In genomic region chr18:49164738-49165137, GRCh38 we compare ENCODE assay signal across 29 cellular contexts.
"Had no signal": no experiment of that assay in that cellular context is flagged by ENCODE, and none has a peak within 500 bp of the region (broad histone marks: within the 10 kb centered on the region; RNA-seq: fewer than 3 reads in every experiment).

No MANE protein-coding gene starts in this region.

- H3K27me3 Mint-ChIP-seq: stimulated activated memory B cell treated with anti-CD40 and anti-IgM and Interleukin-4, amounts not matched to agents 10 μg/mL and 1 μg/mL and 100 μg/mL, for 72 hours; stimulated activated naive B cell treated with anti-CD40 and anti-IgM and Interleukin-4, amounts not matched to agents 10 μg/mL and 1 μg/mL and 100 μg/mL, for 72 hours; stimulated activated naive CD8-positive, alpha-beta T cell treated with anti-CD3 and anti-CD28 coated beads, Interleukin-15, amount 100 ng/mL, for 72 hours; stimulated activated naive CD8-positive, alpha-beta T cell treated with anti-CD3 and anti-CD28 coated beads, Interleukin-15, Interleukin-2, amounts not matched to agents 100 ng/mL and 50 ng/mL, for 24 hours; type B pancreatic cell had no signal

- DNase-seq: stimulated activated CD4-positive, alpha-beta T cell treated with anti-CD3 and anti-CD28 coated beads, Interleukin-2, amount 100 ng/mL, for 48 hours; stimulated activated CD4-positive, alpha-beta T cell treated with anti-CD3 and anti-CD28 coated beads, Interleukin-4, amount 100 ng/mL, for 1 hour; stimulated activated CD4-positive, alpha-beta T cell treated with anti-CD3 and anti-CD28 coated beads, Interleukin-4, amount 100 ng/mL, for 24 hours; stimulated activated CD4-positive, alpha-beta T cell treated with anti-CD3 and anti-CD28 coated beads, Interleukin-4, amount 100 ng/mL, for 4 hours; stimulated activated CD8-positive, alpha-beta memory T cell treated with anti-CD3 and anti-CD28 coated beads, Interleukin-4, amount 100 ng/mL, for 48 hours; stimulated activated naive B cell treated with anti-CD40 and anti-IgM and Interleukin-4, amounts not matched to agents 10 μg/mL and 1 μg/mL and 100 μg/mL, for 72 hours; stimulated activated naive CD4-positive, alpha-beta T cell; stimulated activated naive CD4-positive, alpha-beta T cell treated with Interleukin-2 at 50 U/mL for 16 hours; stimulated activated naive CD8-positive, alpha-beta T cell treated with anti-CD3 and anti-CD28 coated beads, Interleukin-15, amount 100 ng/mL, for 72 hours; stimulated activated naive CD8-positive, alpha-beta T cell treated with anti-CD3 and anti-CD28 coated beads, Interleukin-15, Interleukin-2, amounts not matched to agents 100 U/mL and 50 U/mL, for 24 hours; stomach; substantia nigra; testis; thyroid gland; tibial artery; transverse colon; trophoblast cell; upper lobe of left lung; upper lobe of right lung; uterus had no signal

- H3K4me1 ChIP-seq: suprapubic skin, uterus had no signal

- H3K36me3 ChIP-seq: thoracic aorta, thyroid gland, transverse colon, upper lobe of left lung, upper lobe of right lung, uterus, vagina had no signal

- H3K9me3 ChIP-seq: testis, thoracic aorta, thyroid gland, upper lobe of left lung, upper lobe of right lung, vagina had no signal

- H3K27ac Mint-ChIP-seq: stimulated activated effector memory CD8-positive, alpha-beta T cell treated with anti-CD3 and anti-CD28 coated beads, Interleukin-12 subunit alpha, Interleukin-12 subunit beta, amount 100 ng/mL, for 72 hours; stimulated activated memory B cell treated with anti-CD40 and anti-IgM and Interleukin-4, amounts not matched to agents 10 μg/mL and 1 μg/mL and 100 μg/mL, for 72 hours; stimulated activated naive B cell treated with anti-CD40 and anti-IgM and Interleukin-4, amounts not matched to agents 10 μg/mL and 1 μg/mL and 100 μg/mL, for 72 hours; stimulated activated naive CD8-positive, alpha-beta T cell treated with anti-CD3 and anti-CD28 coated beads, Interleukin-15, Interleukin-2, amounts not matched to agents 100 ng/mL and 50 ng/mL, for 24 hours; type B pancreatic cell had no signal

- H3K4me3 ChIP-seq: stomach, suprapubic skin, testis, thoracic aorta, thyroid gland, tibial artery, tibial nerve, transverse colon, upper lobe of left lung, upper lobe of right lung, uterus, vagina had no signal

- H3K4me3 Mint-ChIP-seq: stimulated activated effector memory CD8-positive, alpha-beta T cell treated with anti-CD3 and anti-CD28 coated beads, Interleukin-12 subunit alpha, Interleukin-12 subunit beta, amount 100 ng/mL, for 72 hours; stimulated activated memory B cell treated with anti-CD40 and anti-IgM and Interleukin-4, amounts not matched to agents 10 μg/mL and 1 μg/mL and 100 μg/mL, for 72 hours; stimulated activated naive B cell treated with anti-CD40 and anti-IgM and Interleukin-4, amounts not matched to agents 10 μg/mL and 1 μg/mL and 100 μg/mL, for 72 hours; stimulated activated naive CD8-positive, alpha-beta T cell treated with anti-CD3 and anti-CD28 coated beads, Interleukin-15, amount 100 ng/mL, for 72 hours; stimulated activated naive CD8-positive, alpha-beta T cell treated with anti-CD3 and anti-CD28 coated beads, Interleukin-15, Interleukin-2, amounts not matched to agents 100 ng/mL and 50 ng/mL, for 24 hours; type B pancreatic cell had no signal

- H3K27ac ChIP-seq: stomach, suprapubic skin, testis, thoracic aorta, thyroid gland, tibial artery, tibial nerve, transverse colon, upper lobe of left lung, upper lobe of right lung, uterus, vagina had no signal

- H3K27me3 ChIP-seq: stomach, suprapubic skin, testis, thyroid gland, tibial artery, tibial nerve, transverse colon, upper lobe of left lung, upper lobe of right lung, uterus, vagina had no signal

- FAIRE-seq: urothelium cell line had no signal

- ATAC-seq: stimulated activated effector memory CD8-positive, alpha-beta T cell treated with anti-CD3 and anti-CD28 coated beads, Interleukin-12 subunit alpha, Interleukin-12 subunit beta, amount 100 ng/mL, for 72 hours; stimulated activated memory B cell treated with anti-CD40 and anti-IgM and Interleukin-4, amounts not matched to agents 10 μg/mL and 1 μg/mL and 100 μg/mL, for 72 hours; stimulated activated naive B cell treated with anti-CD40 and anti-IgM and Interleukin-4, amounts not matched to agents 10 μg/mL and 1 μg/mL and 100 μg/mL, for 72 hours; stimulated activated naive CD8-positive, alpha-beta T cell treated with anti-CD3 and anti-CD28 coated beads, Interleukin-15, amount 100 ng/mL, for 72 hours; stimulated activated naive CD8-positive, alpha-beta T cell treated with anti-CD3 and anti-CD28 coated beads, Interleukin-15, Interleukin-2, amounts not matched to agents 100 U/mL and 50 U/mL, for 24 hours; upper lobe of right lung had no signal
